ENCODE assay signal across 8 cellular contexts in genomic region chr1:161486806-161487482, GRCh38. TPM values are rescaled to one million over a fixed set of nuclear protein-coding genes. Genes with fewer than 3 reads are reported as not detected.
A peak's percentile ranks its signal among the peaks of the same experiment; 100 is the strongest.
DNase-seq lines count a peak whose midpoint lies in the region; ATAC-seq and TF ChIP-seq lines count a peak whose summit lies in the region.

No MANE protein-coding gene starts in this region.

- H3K27me3 ChIP-seq in CD8-positive, alpha-beta T cell (ENCODE audit: insufficient read depth, low read length), result no peaks in the 10 kb centered on the region
- H3K27me3 ChIP-seq in neuronal stem cell (ENCODE audit: control insufficient read depth in 3 of 3, insufficient read depth in 3 of 3, low read depth in 1 of 3, low read length in 3 of 3), result peaks cover 0 to 14% (median 4%) of the 10 kb centered on the region in 3 experiments

- no peak overlapping the region for H3K4me3 ChIP-seq in CD8-positive, alpha-beta T cell (ENCODE audit: low read depth, low read length)
- peak overlapping the region; percentile 27 for H3K4me3 ChIP-seq in fibroblast of pulmonary artery (replicated peaks; ENCODE audit: low read depth, low read length)
- no peak overlapping the region for H3K4me3 ChIP-seq in neuronal stem cell (ENCODE audit: low read length in 2 of 2)

- H3K4me2 ChIP-seq in neuronal stem cell (ENCODE audit: insufficient read depth, low read length, poor library complexity, severe bottlenecking), result no peak overlapping the region

- H2AFZ ChIP-seq in neuronal stem cell (ENCODE audit: low read length), result no peak overlapping the region

- H2BK12ac ChIP-seq in neuronal stem cell (ENCODE audit: low read length), result no peak overlapping the region

- no peak overlapping the region for H3K9ac ChIP-seq in neuronal stem cell (ENCODE audit: low read depth, low read length, poor library complexity)

- no peak overlapping the region for H3K27ac Mint-ChIP-seq in CD8-positive, alpha-beta T cell
- no peak overlapping the region for H3K27ac Mint-ChIP-seq in activated CD4-positive, alpha-beta memory T cell treated with anti-CD3 and anti-CD28 coated beads for 36 hours

- H3K18ac ChIP-seq in neuronal stem cell (ENCODE audit: low read length), result no peak overlapping the region

- POLR2A ChIA-PET in CD8-positive, alpha-beta T cell (lab: Charles Lee), result no interaction called here
- POLR2A ChIA-PET in activated CD4-positive, alpha-beta memory T cell treated with anti-CD3 and anti-CD28 coated beads for 36 hours (lab: Charles Lee), result no interaction called here

- no peaks in the 10 kb centered on the region for H3K9me3 ChIP-seq in CD8-positive, alpha-beta T cell (ENCODE audit: low read length)
- no peaks in the 10 kb centered on the region for H3K9me3 ChIP-seq in neuronal stem cell (replicated peaks in 1 of 2; ENCODE audit: control insufficient read depth in 2 of 2, insufficient read depth in 1 of 2, low read depth in 1 of 2, low read length in 2 of 2)

- CTCF ChIA-PET in CD8-positive, alpha-beta T cell (lab: Charles Lee), result interaction anchor here (0.7 to 2.1 kb wide), 10 partner anchors 11 to 261 kb away, joined by 3 to 9 read pairs (median 3); partner anchors contain the start of gene DUSP12
- CTCF ChIA-PET in activated CD4-positive, alpha-beta memory T cell treated with anti-CD3 and anti-CD28 coated beads for 36 hours (lab: Charles Lee), result interaction anchor here (0.6 to 4.4 kb wide), 17 partner anchors 9 to 257 kb away, joined by 3 to 65 read pairs (median 4); partner anchors contain the start of gene FCGR2A

- no peaks in the 10 kb centered on the region for H3K9me3 Mint-ChIP-seq in CD8-positive, alpha-beta T cell
- H3K9me3 Mint-ChIP-seq in activated CD4-positive, alpha-beta memory T cell treated with anti-CD3 and anti-CD28 coated beads for 36 hours, result no peaks in the 10 kb centered on the region

- H2AK5ac ChIP-seq in neuronal stem cell (ENCODE audit: low read depth, low read length), result no peak overlapping the region

- no peak overlapping the region for H2BK15ac ChIP-seq in neuronal stem cell (ENCODE audit: low read length)

- H3K79me1 ChIP-seq in neuronal stem cell (ENCODE audit: low read depth, low read length), result no peaks in the 10 kb centered on the region

- no peak overlapping the region for H3K14ac ChIP-seq in neuronal stem cell (ENCODE audit: low read length)

- no peak overlapping the region for H3K4ac ChIP-seq in neuronal stem cell (ENCODE audit: low read length)

- intact Hi-C loops in CD8-positive, alpha-beta T cell (cut with DNase I, micrococcal nuclease), result loop anchor here (1.0 to 2.0 kb wide), 3 partner anchors 74 to 550 kb away; no protein-coding TSS in a partner anchor
- intact Hi-C loops in activated CD4-positive, alpha-beta memory T cell treated with anti-CD3 and anti-CD28 coated beads for 36 hours (cut with micrococcal nuclease), result loop anchor here (1.0 kb wide), 1 partner anchor 254 kb away; no protein-coding TSS in a partner anchor

- H2BK5ac ChIP-seq in neuronal stem cell (ENCODE audit: low read length), result no peak overlapping the region

- no peak overlapping the region for H4K91ac ChIP-seq in neuronal stem cell (ENCODE audit: low read depth, low read length, poor library complexity)

- TF ChIP-seq CTCF in CD8-positive, alpha-beta T cell (IDR thresholded peaks at IDR 0.05), result peak; percentile 81
- TF ChIP-seq CTCF in GM20000 (IDR thresholded peaks at IDR 0.05; ENCODE audit: extremely low read depth, missing control alignments) (peak; percentile 59), fibroblast of pulmonary artery (IDR thresholded peaks at IDR 0.05; ENCODE audit: low read length, missing control alignments) (peak; percentile 75)

- DNase-seq in CD8-positive, alpha-beta T cell, result peak in 6 of 7 experiments; percentile 14 to 53 (median 36)
- DNase-seq in GM20000 (ENCODE audit: low spot score) (peak; percentile 79), NCI-H226 (peak; percentile 29), fibroblast of pulmonary artery (ENCODE audit: low read depth) (peak; percentile 83), neuronal stem cell (ENCODE audit: low spot score) (peak; percentile 53)
- peak; percentile 26 for DNase-seq in activated CD4-positive, alpha-beta memory T cell treated with anti-CD3 and anti-CD28 coated beads for 36 hours

- no peak overlapping the region for H3K27ac ChIP-seq in CD8-positive, alpha-beta T cell (ENCODE audit: low read depth, low read length)
- no peak overlapping the region for H3K27ac ChIP-seq in neuronal stem cell (replicated peaks; ENCODE audit: low read length)

- WGBS in neuronal stem cell (ENCODE audit: extremely low coverage in 2 of 2, insufficient read length in 2 of 2, insufficient replicate concordance in 1 of 2), 2 donors, result no CpG with 5 or more reads among the region's 6 CpGs

- peaks cover 10% of the 10 kb centered on the region for H3K4me1 ChIP-seq in CD8-positive, alpha-beta T cell (ENCODE audit: insufficient read depth, low read length)
- H3K4me1 ChIP-seq in neuronal stem cell (ENCODE audit: control insufficient read depth in 2 of 2, insufficient read depth in 1 of 2, low read depth in 1 of 2, low read length in 2 of 2), result no peaks in the 10 kb centered on the region

- no peak overlapping the region for H3K23ac ChIP-seq in neuronal stem cell (ENCODE audit: low read depth, low read length, poor library complexity)

- no peaks in the 10 kb centered on the region for H3K36me3 Mint-ChIP-seq in CD8-positive, alpha-beta T cell
- H3K36me3 Mint-ChIP-seq in activated CD4-positive, alpha-beta memory T cell treated with anti-CD3 and anti-CD28 coated beads for 36 hours, result no peaks in the 10 kb centered on the region

- H2BK120ac ChIP-seq in neuronal stem cell (ENCODE audit: low read depth, low read length), result no peak overlapping the region

- H3K36me3 ChIP-seq in CD8-positive, alpha-beta T cell (ENCODE audit: insufficient read depth, low read length), result no peaks in the 10 kb centered on the region
- no peaks in the 10 kb centered on the region for H3K36me3 ChIP-seq in neuronal stem cell (replicated peaks in 1 of 2; ENCODE audit: control insufficient read depth in 2 of 2, insufficient read depth in 2 of 2, low read length in 2 of 2)

- no peak overlapping the region for H4K8ac ChIP-seq in neuronal stem cell (ENCODE audit: low read depth, low read length)

- peak; percentile 57 for ATAC-seq in CD8-positive, alpha-beta T cell
- no peak for ATAC-seq in GM18909 (IDR thresholded peaks at IDR 0.05; ENCODE audit: poor library complexity, unreplicated experiment)
- ATAC-seq in HG03280 (IDR thresholded peaks at IDR 0.05; ENCODE audit: unreplicated experiment), result no peak

- H3K27me3 Mint-ChIP-seq in CD8-positive, alpha-beta T cell (ENCODE audit: low read depth), result peaks cover 23% of the 10 kb centered on the region
- H3K27me3 Mint-ChIP-seq in activated CD4-positive, alpha-beta memory T cell treated with anti-CD3 and anti-CD28 coated beads for 36 hours, result peaks cover 24% of the 10 kb centered on the region

- no peak overlapping the region for H3K4me3 Mint-ChIP-seq in CD8-positive, alpha-beta T cell
- H3K4me3 Mint-ChIP-seq in activated CD4-positive, alpha-beta memory T cell treated with anti-CD3 and anti-CD28 coated beads for 36 hours, result no peak overlapping the region

- H3K4me1 Mint-ChIP-seq in CD8-positive, alpha-beta T cell (ENCODE audit: low read depth), result peaks cover 11% of the 10 kb centered on the region
- peaks cover 13% of the 10 kb centered on the region for H3K4me1 Mint-ChIP-seq in activated CD4-positive, alpha-beta memory T cell treated with anti-CD3 and anti-CD28 coated beads for 36 hours (ENCODE audit: low read depth)

RNA-seq across cellular contexts. Expression of gene FCGR2A, which starts 18.3 kb away (rescaled TPM):
- total RNA-seq in CD8-positive, alpha-beta T cell, result under 1 TPM; 0.31 to 0.46 TPM
- under 1 TPM in 1 of 2 experiments, not detected in 1; 0.14 TPM for total RNA-seq in activated CD4-positive, alpha-beta memory T cell treated with anti-CD3 and anti-CD28 coated beads for 36 hours
- 0.15 TPM for polyA plus RNA-seq in neuronal stem cell (2013, experiment 1 of 2)
- 0.14 TPM for polyA plus RNA-seq in neuronal stem cell (2013, experiment 2 of 2)

RNA-seq across cellular contexts. Expression of gene HSPA6, which starts 37.4 kb away (rescaled TPM):
- total RNA-seq in CD8-positive, alpha-beta T cell, result under 1 TPM; 0.17 to 0.30 TPM
- under 1 TPM; 0.48 to 0.53 TPM for total RNA-seq in activated CD4-positive, alpha-beta memory T cell treated with anti-CD3 and anti-CD28 coated beads for 36 hours
- 0.07 TPM for polyA plus RNA-seq in neuronal stem cell (2013, experiment 1 of 2)
- polyA plus RNA-seq in neuronal stem cell (2013, experiment 2 of 2), result 0.07 TPM

Comparison
In these comparisons a context has a peak if more than half of its experiments do, and no peak if none do; other contexts are left out.
1. DNase-seq: peak in every context shown above with its lines; median percentile 83 in fibroblast of pulmonary artery; 79 in GM20000; 53 in neuronal stem cell; 36 in CD8-positive, alpha-beta T cell; 29 in NCI-H226; 26 in activated CD4-positive, alpha-beta memory T cell treated with anti-CD3 and anti-CD28 coated beads for 36 hours.